ENCODE assay signal across 2 cellular contexts in genomic region chr9:5494765-5495164, GRCh38.
TF ChIP-seq lines count a peak whose summit lies in the region.

No MANE protein-coding gene starts in this region.

TF ChIP-seq in HEK293, 187 proteins besides CTCF, POLR2A, EP300 and RAD21:
- TF ChIP-seq ZNF146 (tag by site-specific recombination; IDR thresholded peaks at IDR 0.05), result peak; percentile 63

TF ChIP-seq in K562, 482 proteins besides CTCF, POLR2A, EP300 and RAD21:
- TF ChIP-seq BCOR (IDR thresholded peaks at IDR 0.05), result peak; percentile 34; the same call in 1 of the 2 replicates
- TF ChIP-seq ZNF146 (CRISPR knock-in tag; IDR thresholded peaks at IDR 0.05; ENCODE audit: unreplicated experiment), result peak; percentile 79
